Comparison of ENCODE assay signal across 11 cellular contexts in genomic region chr7:72805526-72806494, GRCh38. TPM values are rescaled to one million over a fixed set of nuclear protein-coding genes. Genes with fewer than 3 reads are reported as not detected.
DNase-seq lines count a peak whose midpoint lies in the region; ATAC-seq, FAIRE-seq and TF ChIP-seq lines count a peak whose summit lies in the region.
"Had no signal": no experiment of that assay in that cellular context is flagged by ENCODE, and none has a peak within 500 bp of the region (broad histone marks: within the 10 kb centered on the region; RNA-seq: fewer than 3 reads in every experiment).

No MANE protein-coding gene starts in this region.

- no peaks in the 10 kb centered on the region for H3K9me3 Mint-ChIP-seq in mesothelial cell of epicardium
- H3K9me3 Mint-ChIP-seq: effector memory CD8-positive, alpha-beta T cell had no signal

- no peak overlapping the region for H3K4me3 Mint-ChIP-seq in mesothelial cell of epicardium
- H3K4me3 Mint-ChIP-seq: activated naive CD8-positive, alpha-beta T cell; effector memory CD8-positive, alpha-beta T cell had no signal

- DNase-seq in H4 (ENCODE audit: low spot score) (peak; percentile 52), SIG-M5 (lab: John Stamatoyannopoulos, UW) (peak; percentile 92), fibroblast of peridontal ligament (ENCODE audit: extremely low read depth) (peak; percentile 40), skeletal muscle cell (ENCODE audit: low read depth) (peak; percentile 45), mesothelial cell of epicardium (ENCODE audit: low spot score in 2 of 2, unreplicated experiment in 2 of 2) (no peak), H54 (ENCODE audit: insufficient read length, low spot score) (no peak)
- DNase-seq: effector memory CD8-positive, alpha-beta T cell; Right ventricle myocardium superior had no signal

- H3K27me3 Mint-ChIP-seq in mesothelial cell of epicardium (ENCODE audit: low read depth): no peaks in the 10 kb centered on the region
- H3K27me3 Mint-ChIP-seq: activated naive CD8-positive, alpha-beta T cell; effector memory CD8-positive, alpha-beta T cell had no signal

- no peak for ATAC-seq in GM19023 (IDR thresholded peaks at IDR 0.05; ENCODE audit: unreplicated experiment)
- ATAC-seq: effector memory CD8-positive, alpha-beta T cell had no signal

- no peak overlapping the region for H3K4me3 ChIP-seq in skeletal muscle cell (ENCODE audit: low read depth, low read length)

- H3K4me1 Mint-ChIP-seq in mesothelial cell of epicardium: peaks cover 5% of the 10 kb centered on the region

- H3K36me3 Mint-ChIP-seq in mesothelial cell of epicardium: peaks cover 16% of the 10 kb centered on the region

- no peak for FAIRE-seq in H54 (lab: Jason Lieb, UNC)
- FAIRE-seq: keratinocyte had no signal

- TF ChIP-seq CTCF in mesothelial cell of epicardium (IDR thresholded peaks at IDR 0.05; ENCODE audit: unreplicated experiment): no peak

- TF ChIP-seq POLR2A in H54 (IDR thresholded peaks at IDR 0.05; ENCODE audit: low read depth, low read length): no peak

- H3K27ac Mint-ChIP-seq in mesothelial cell of epicardium: no peak overlapping the region
- H3K27ac Mint-ChIP-seq: activated naive CD8-positive, alpha-beta T cell; effector memory CD8-positive, alpha-beta T cell had no signal

RNA-seq across cellular contexts. Expression of gene TYW1B, which starts 22.2 kb away (rescaled TPM):
- total RNA-seq in H4 (2014; rRNA removed; shearing (Covaris generic)): 0.23 and 0.66 TPM in 2 replicates
- 3.6 to 5.3 TPM (median 5.1 TPM) in 3 replicates for total RNA-seq in mesothelial cell of epicardium

Comparison
In these comparisons a context has a peak if more than half of its experiments do, and no peak if none do; other contexts are left out.
1. DNase-seq: peak in H4 (single experiment), SIG-M5 (single experiment), fibroblast of peridontal ligament (single experiment) and skeletal muscle cell (single experiment); none in mesothelial cell of epicardium (0 of 2) and H54 (single experiment).